In the genomic region with DNA sequence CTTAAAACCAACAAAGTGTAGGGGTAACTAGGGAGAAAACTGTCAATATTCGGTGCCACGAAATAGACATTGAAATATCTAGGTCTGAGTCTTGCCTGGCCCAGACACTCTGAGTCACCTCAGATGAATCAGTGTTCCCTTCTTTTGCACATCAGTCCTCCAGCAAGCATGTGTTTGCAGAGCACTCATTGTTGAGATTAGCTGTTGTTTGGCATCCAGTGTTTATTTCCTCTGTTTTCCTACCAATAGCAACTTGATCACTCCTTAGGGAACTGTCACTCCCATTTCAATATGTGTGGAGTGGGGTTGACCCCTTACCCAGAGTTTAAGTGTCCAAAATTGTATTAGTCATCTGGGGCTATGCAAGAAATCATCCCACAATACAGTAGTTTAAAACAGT, we compare ENCODE assay signal across 9 cellular contexts. TPM values are rescaled to one million over a fixed set of nuclear protein-coding genes. Genes with fewer than 3 reads are reported as not detected.
DNase-seq lines count a peak whose midpoint lies in the region; ATAC-seq, FAIRE-seq and TF ChIP-seq lines count a peak whose summit lies in the region.
"Had no signal": no experiment of that assay in that cellular context is flagged by ENCODE, and none has a peak within 500 bp of the region (broad histone marks: within the 10 kb centered on the region; RNA-seq: fewer than 3 reads in every experiment).

No MANE protein-coding gene starts in this region.

- no TSS peak for BruUV-seq in OCI-LY7 (replicated peaks; lab: Mats Ljungman, UMichigan)

- no peaks in the 10 kb centered on the region for H3K27me3 ChIP-seq in ACC112 (ENCODE audit: insufficient read depth, low read length)
- no peaks in the 10 kb centered on the region for H3K27me3 ChIP-seq in keratinocyte (ENCODE audit: control insufficient read depth, extremely low read depth, insufficient read depth, low read length)

- H3K9ac ChIP-seq in keratinocyte (ENCODE audit: control insufficient read depth, extremely low read depth, insufficient read depth, low read length), result peak overlapping the region; percentile 37

- H3K9me2 ChIP-seq in OCI-LY7 (ENCODE audit: insufficient read depth, low read length), result no peaks in the 10 kb centered on the region

- peak; percentile 18 for DNase-seq in GOT3 (lab: John Stamatoyannopoulos, UW)
- DNase-seq in amniotic stem cell (lab: John Stamatoyannopoulos, UW), result peak; percentile 73
- DNase-seq in keratinocyte (ENCODE audit: low read depth, low spot score), result peak; percentile 58
- no peak for DNase-seq in frontal cortex (ENCODE audit: low spot score in 2 of 2)
- DNase-seq in OCI-LY7 (ENCODE audit: low spot score), result no peak
- DNase-seq in omental fat pad (ENCODE audit: low spot score), result no peak
- no peak for DNase-seq in DMS 273 (lab: John Stamatoyannopoulos, UW; ENCODE audit: unreplicated experiment)
- DNase-seq: NCI-H1436 treated with DMSO at 0.1 percent for 48 hours had no signal

- H3K36me3 ChIP-seq in ACC112 (ENCODE audit: insufficient read depth, low read length) (no peaks in the 10 kb centered on the region), keratinocyte (ENCODE audit: control insufficient read depth in 2 of 2, extremely low read depth in 1 of 2, insufficient read depth in 2 of 2, low read length in 2 of 2) (no peaks in the 10 kb centered on the region), OCI-LY7 (ENCODE audit: insufficient read depth, low read length) (no peaks in the 10 kb centered on the region)

- H3K79me2 ChIP-seq in ACC112 (ENCODE audit: control insufficient read depth, insufficient read depth, low read length, unreplicated experiment) (peaks cover 2% of the 10 kb centered on the region), keratinocyte (ENCODE audit: control insufficient read depth, insufficient read depth, low read length) (peaks cover 2% of the 10 kb centered on the region), OCI-LY7 (ENCODE audit: insufficient read depth, low read depth, low read length) (peaks cover 1% of the 10 kb centered on the region; the same call in 1 of the 2 replicates)

- no peak for ATAC-seq in omental fat pad (ENCODE audit: low FRiP score)

- H3K4me3 ChIP-seq in ACC112 (ENCODE audit: low read depth, low read length), result no peak overlapping the region
- no peak overlapping the region for H3K4me3 ChIP-seq in keratinocyte (ENCODE audit: control insufficient read depth in 2 of 3, extremely low read depth in 1 of 3, insufficient read depth in 2 of 3, low read depth in 1 of 3, low read length in 3 of 3)
- no peak overlapping the region for H3K4me3 ChIP-seq in OCI-LY7 (ENCODE audit: low read depth, low read length, poor library complexity, severe bottlenecking)

- CTCF ChIA-PET in OCI-LY7 (lab: Charles Lee; ENCODE audit: unreplicated experiment), result no interaction called here

- peaks cover 24% of the 10 kb centered on the region for H3K4me1 ChIP-seq in ACC112 (ENCODE audit: control insufficient read depth, insufficient read depth, low read length, unreplicated experiment)
- H3K4me1 ChIP-seq in keratinocyte (ENCODE audit: control insufficient read depth, extremely low read depth, insufficient read depth, low read length), result peaks cover 24% of the 10 kb centered on the region
- peaks cover 6% of the 10 kb centered on the region for H3K4me1 ChIP-seq in OCI-LY7 (ENCODE audit: insufficient read depth, low read length, poor library complexity, severe bottlenecking)

- peak; percentile 99 for FAIRE-seq in keratinocyte (lab: Jason Lieb, UNC)
- FAIRE-seq in frontal cortex (lab: Jason Lieb, UNC), result no peak

- dilution Hi-C loops in keratinocyte (cut with MboI; ENCODE audit: extremely low pct_ligation_motif_present, low sequenced_read_pairs), result no loop called here

- POLR2A ChIA-PET in OCI-LY7 (lab: Charles Lee), result interaction anchor here (0.5 kb wide), 1 partner anchor 40 kb away, joined by 4 read pairs; no protein-coding TSS in a partner anchor

- H3K27ac ChIP-seq in ACC112 (ENCODE audit: low read depth, low read length) (peak overlapping the region; percentile 94), keratinocyte (ENCODE audit: control insufficient read depth, insufficient read depth, low read length) (peak overlapping the region; percentile 68), OCI-LY7 (ENCODE audit: low read depth, low read length, poor library complexity, severe bottlenecking) (no peak overlapping the region)

- H3K4me2 ChIP-seq in keratinocyte (ENCODE audit: control insufficient read depth, extremely low read depth, insufficient read depth, low read depth, low read length) (peak overlapping the region; percentile 11), OCI-LY7 (ENCODE audit: low read length) (no peak overlapping the region)

- intact Hi-C loops in OCI-LY7 (cut with micrococcal nuclease; ENCODE audit: unreplicated experiment), result no loop called here

- TF ChIP-seq CTCF in keratinocyte (optimal IDR thresholded peaks at IDR 0.05 in 1 of 3, IDR thresholded peaks at IDR 0.05 in 1 of 3, conservative IDR thresholded peaks at IDR 0.05 in 1 of 3; ENCODE audit: extremely low read depth in 1 of 3, insufficient read depth in 2 of 3, low read length in 3 of 3), result no peak
- TF ChIP-seq CTCF in OCI-LY7 (conservative IDR thresholded peaks at IDR 0.05; ENCODE audit: low read length), result no peak
- no peak for TF ChIP-seq CTCF in omental fat pad (IDR thresholded peaks at IDR 0.05)

- H3K9me1 ChIP-seq in keratinocyte (ENCODE audit: control insufficient read depth, extremely low read depth, insufficient read depth, low read length), result no peaks in the 10 kb centered on the region

- H4K20me1 ChIP-seq in keratinocyte (ENCODE audit: control insufficient read depth, extremely low read depth, insufficient read depth, low read length) (no peaks in the 10 kb centered on the region), OCI-LY7 (ENCODE audit: insufficient read depth, low read length) (no peaks in the 10 kb centered on the region)

- H2AFZ ChIP-seq in ACC112 (ENCODE audit: low read length, unreplicated experiment) (no peak overlapping the region), keratinocyte (ENCODE audit: control insufficient read depth, low read length) (no peak overlapping the region), OCI-LY7 (ENCODE audit: low read length) (no peak overlapping the region)

- H3K9me3 ChIP-seq in keratinocyte (ENCODE audit: control insufficient read depth, low read depth, low read length) (no peaks in the 10 kb centered on the region), OCI-LY7 (ENCODE audit: low read length) (no peaks in the 10 kb centered on the region)

RNA-seq across cellular contexts. Expression of a gene that starts 4.7 kb away (rescaled TPM):
- polyA plus RNA-seq in keratinocyte, result 50.7 to 53.0 TPM (median 51.3 TPM) in 3 replicates
- 88.8 TPM for polyA plus RNA-seq in keratinocyte (2011; ENCODE audit: low read depth)
- polyA plus RNA-seq in keratinocyte (2011; cell fraction: cytosol; rRNA removed), result 60.0 and 60.8 TPM in 2 replicates
- polyA plus RNA-seq in keratinocyte (2011; cell fraction: nucleus; rRNA removed), result 91.2 and 115 TPM in 2 replicates
- 36.8 and 53.9 TPM in 2 replicates for polyA plus RNA-seq in keratinocyte (2012; ENCODE audit: low replicate concordance)
- polyA minus RNA-seq in keratinocyte, result 52.9 to 126 TPM (median 64.0 TPM) in 3 replicates
- 48.3 TPM for polyA minus RNA-seq in keratinocyte (2011; cell fraction: cytosol; rRNA and poly(A)+ RNA removed)
- 37.4 and 55.6 TPM in 2 replicates for polyA minus RNA-seq in keratinocyte (2011; cell fraction: nucleus; rRNA and poly(A)+ RNA removed)
- total RNA-seq in frontal cortex, result 15.1 TPM
- total RNA-seq in OCI-LY7 (2014; rRNA removed; shearing (Covaris generic)), result 40.2 and 44.1 TPM in 2 replicates
- 68.8 and 75.0 TPM in 2 replicates for total RNA-seq in OCI-LY7 (2022)
- 10 to 100 TPM; 35.4 to 65.2 (median 51.8) TPM for total RNA-seq in omental fat pad

RNA-seq across cellular contexts. Expression of a gene that starts 40.2 kb away (rescaled TPM):
- 16.4 to 22.1 TPM (median 16.5 TPM) in 3 replicates for polyA plus RNA-seq in keratinocyte
- 12.4 TPM for polyA plus RNA-seq in keratinocyte (2011; ENCODE audit: low read depth)
- polyA plus RNA-seq in keratinocyte (2011; cell fraction: cytosol; rRNA removed), result 13.5 and 14.9 TPM in 2 replicates
- polyA plus RNA-seq in keratinocyte (2011; cell fraction: nucleus; rRNA removed), result 60.2 and 68.9 TPM in 2 replicates
- polyA plus RNA-seq in keratinocyte (2012; ENCODE audit: low replicate concordance), result 13.2 and 23.4 TPM in 2 replicates
- polyA minus RNA-seq in keratinocyte, result 52.0 to 64.4 TPM (median 64.3 TPM) in 3 replicates
- polyA minus RNA-seq in keratinocyte (2011; cell fraction: cytosol; rRNA and poly(A)+ RNA removed), result 22.3 TPM
- 48.1 and 73.0 TPM in 2 replicates for polyA minus RNA-seq in keratinocyte (2011; cell fraction: nucleus; rRNA and poly(A)+ RNA removed)
- total RNA-seq in frontal cortex, result 66.0 TPM
- 10.9 and 22.2 TPM in 2 replicates for total RNA-seq in OCI-LY7 (2014; rRNA removed; shearing (Covaris generic))
- total RNA-seq in OCI-LY7 (2022), result 17.6 and 24.4 TPM in 2 replicates
- total RNA-seq in omental fat pad, result 10 to 100 TPM; 41.3 to 88.9 (median 53.2) TPM

Comparison
In these comparisons a context has a peak if more than half of its experiments do, and no peak if none do; other contexts are left out.
1. DNase-seq: peak in GOT3 (single experiment), amniotic stem cell (single experiment) and keratinocyte (single experiment); none in frontal cortex (0 of 2), OCI-LY7 (single experiment), omental fat pad (single experiment) and DMS 273 (single experiment).